12 cellular contexts compared by ENCODE assay signal in genomic region chr6:25176466-25176865, GRCh38.
"Had no signal": no experiment of that assay in that cellular context is flagged by ENCODE, and none has a peak within 500 bp of the region (broad histone marks: within the 10 kb centered on the region; RNA-seq: fewer than 3 reads in every experiment).

No MANE protein-coding gene starts in this region.

- H3K4me3 ChIP-seq: coronary artery, heart left ventricle had no signal

- H3K36me3 ChIP-seq: heart left ventricle, neutrophil had no signal

- DNase-seq: activated CD4-positive, alpha-beta T cell treated with anti-CD3 and anti-CD28 coated beads, Interleukin-2, amount 50 U/mL, for 4 hours; activated naive CD4-positive, alpha-beta T cell treated with anti-CD3 and anti-CD28 coated beads for 36 hours; caudate nucleus; effector CD4-positive, alpha-beta T cell; heart left ventricle; islet precursor cell; left ventricle myocardium superior; right cardiac atrium; stimulated activated naive B cell treated with anti-CD40 and anti-IgM and Interleukin-4, amounts not matched to agents 10 μg/mL and 1 μg/mL and 100 μg/mL, for 72 hours had no signal

- H3K27me3 Mint-ChIP-seq: type B pancreatic cell had no signal

- ATAC-seq: heart left ventricle; left ventricle myocardium superior; right cardiac atrium; stimulated activated naive B cell treated with anti-CD40 and anti-IgM and Interleukin-4, amounts not matched to agents 10 μg/mL and 1 μg/mL and 100 μg/mL, for 72 hours had no signal

- H3K4me3 Mint-ChIP-seq: activated naive CD4-positive, alpha-beta T cell treated with anti-CD3 and anti-CD28 coated beads for 36 hours; stimulated activated naive B cell treated with anti-CD40 and anti-IgM and Interleukin-4, amounts not matched to agents 10 μg/mL and 1 μg/mL and 100 μg/mL, for 72 hours; type B pancreatic cell had no signal

- H3K27ac ChIP-seq: coronary artery, neutrophil had no signal

- H3K27ac Mint-ChIP-seq: activated naive CD4-positive, alpha-beta T cell treated with anti-CD3 and anti-CD28 coated beads for 36 hours; stimulated activated naive B cell treated with anti-CD40 and anti-IgM and Interleukin-4, amounts not matched to agents 10 μg/mL and 1 μg/mL and 100 μg/mL, for 72 hours had no signal

- H3K9me3 ChIP-seq: heart left ventricle, neutrophil had no signal

- H3K36me3 Mint-ChIP-seq: stimulated activated naive B cell treated with anti-CD40 and anti-IgM and Interleukin-4, amounts not matched to agents 10 μg/mL and 1 μg/mL and 100 μg/mL, for 72 hours had no signal

- H3K9me3 Mint-ChIP-seq: activated naive CD4-positive, alpha-beta T cell treated with anti-CD3 and anti-CD28 coated beads for 36 hours; stimulated activated naive B cell treated with anti-CD40 and anti-IgM and Interleukin-4, amounts not matched to agents 10 μg/mL and 1 μg/mL and 100 μg/mL, for 72 hours had no signal

- H3K27me3 ChIP-seq: heart left ventricle, neutrophil had no signal
